ENCODE assay signal across 1 cellular context in genomic region chr4:165385124-165385523, GRCh38.
TF ChIP-seq lines count a peak whose summit lies in the region.

No MANE protein-coding gene starts in this region.

TF ChIP-seq in neural cell, 6 proteins besides CTCF, POLR2A, EP300 and RAD21 (continued from another document):
- TF ChIP-seq REST (IDR thresholded peaks at IDR 0.05; ENCODE audit: borderline replicate concordance) = no peak
- no peak for TF ChIP-seq MXI1 (conservative IDR thresholded peaks at IDR 0.05; ENCODE audit: poor library complexity, severe bottlenecking)
- no peak for TF ChIP-seq POLR2AphosphoS5 (IDR thresholded peaks at IDR 0.05)
- TF ChIP-seq TAF1 (IDR thresholded peaks at IDR 0.05; ENCODE audit: low read depth) = no peak
- TF ChIP-seq EZH2 (IDR thresholded peaks at IDR 0.05; ENCODE audit: borderline replicate concordance, insufficient read depth, low read length, poor library complexity, severe bottlenecking) = no peak
